ENCODE assay signal across 6 cellular contexts in genomic region chr17:8189041-8189710, GRCh38. TPM values are rescaled to one million over a fixed set of nuclear protein-coding genes. Genes with fewer than 3 reads are reported as not detected.
A peak's percentile ranks its signal among the peaks of the same experiment; 100 is the strongest.
DNase-seq lines count a peak whose midpoint lies in the region; ATAC-seq lines count a peak whose summit lies in the region.

No MANE protein-coding gene starts in this region.

- H3K27me3 Mint-ChIP-seq in activated naive CD8-positive, alpha-beta T cell treated with anti-CD3 and anti-CD28 coated beads, Interleukin-2, amount 10 ng/mL, durations not matched to agents 7 days and 5 days: no peaks in the 10 kb centered on the region

- H3K27ac Mint-ChIP-seq in activated naive CD8-positive, alpha-beta T cell treated with anti-CD3 and anti-CD28 coated beads, Interleukin-2, amount 10 ng/mL, durations not matched to agents 7 days and 5 days: peak overlapping the region; percentile 95

- H3K4me1 ChIP-seq in mononuclear cell (ENCODE audit: insufficient read depth, low read length): peaks cover 68% of the 10 kb centered on the region

- POLR2A ChIA-PET in activated naive CD8-positive, alpha-beta T cell treated with anti-CD3 and anti-CD28 coated beads, Interleukin-2, amount 10 ng/mL, durations not matched to agents 7 days and 5 days (lab: Charles Lee): interaction anchor here (0.6 to 9.0 kb wide), 13 partner anchors 10 to 69 kb away, joined by 3 to 130 read pairs (median 13); partner anchors contain the start of genes AURKB, CTC1, HES7 and PFAS

- H3K36me3 Mint-ChIP-seq in activated naive CD8-positive, alpha-beta T cell treated with anti-CD3 and anti-CD28 coated beads, Interleukin-2, amount 10 ng/mL, durations not matched to agents 7 days and 5 days: no peaks in the 10 kb centered on the region

- H3K9me3 ChIP-seq in mononuclear cell (ENCODE audit: low read depth, low read length): no peaks in the 10 kb centered on the region

- peak; percentile 0 for ATAC-seq in HG03039 (IDR thresholded peaks at IDR 0.05; ENCODE audit: unreplicated experiment)
- no peak for ATAC-seq in activated naive CD8-positive, alpha-beta T cell treated with anti-CD3 and anti-CD28 coated beads, Interleukin-2, amount 10 ng/mL, durations not matched to agents 7 days and 5 days (ENCODE audit: low read depth)
- ATAC-seq in GM21528 (IDR thresholded peaks at IDR 0.05; ENCODE audit: low FRiP score, unreplicated experiment): no peak

- H3K9me3 Mint-ChIP-seq in activated naive CD8-positive, alpha-beta T cell treated with anti-CD3 and anti-CD28 coated beads, Interleukin-2, amount 10 ng/mL, durations not matched to agents 7 days and 5 days: no peaks in the 10 kb centered on the region

- no peak overlapping the region for H3K4me3 Mint-ChIP-seq in activated naive CD8-positive, alpha-beta T cell treated with anti-CD3 and anti-CD28 coated beads, Interleukin-2, amount 10 ng/mL, durations not matched to agents 7 days and 5 days

- H3K4me1 Mint-ChIP-seq in activated naive CD8-positive, alpha-beta T cell treated with anti-CD3 and anti-CD28 coated beads, Interleukin-2, amount 10 ng/mL, durations not matched to agents 7 days and 5 days: peaks cover 10% of the 10 kb centered on the region

- H3K4me3 ChIP-seq in mononuclear cell (ENCODE audit: low read length): peak overlapping the region; percentile 73

- DNase-seq in activated naive CD8-positive, alpha-beta T cell treated with anti-CD3 and anti-CD28 coated beads, Interleukin-2, amount 10 ng/mL, durations not matched to agents 7 days and 5 days: no peak
- DNase-seq in stimulated activated CD4-positive, alpha-beta T cell treated with anti-CD3 and anti-CD28 coated beads, Interleukin-2, amount 100 ng/mL, for 48 hours: no peak
- DNase-seq in retina: no peak

- H3K27me3 ChIP-seq in mononuclear cell (ENCODE audit: insufficient read depth, low read length): no peaks in the 10 kb centered on the region

RNA-seq across cellular contexts. Expression of gene BORCS6, which starts 0.8 kb away (rescaled TPM):
- total RNA-seq in activated naive CD8-positive, alpha-beta T cell treated with anti-CD3 and anti-CD28 coated beads, Interleukin-2, amount 10 ng/mL, durations not matched to agents 7 days and 5 days: 10 to 100 TPM; 15.7 to 16.5 TPM
- total RNA-seq in mononuclear cell: 9.2 TPM

RNA-seq across cellular contexts. Expression of gene TMEM107, which starts 13.0 kb away (rescaled TPM):
- 10 to 100 TPM; 39.5 to 46.4 TPM for total RNA-seq in activated naive CD8-positive, alpha-beta T cell treated with anti-CD3 and anti-CD28 coated beads, Interleukin-2, amount 10 ng/mL, durations not matched to agents 7 days and 5 days
- total RNA-seq in mononuclear cell: 221 TPM

RNA-seq across cellular contexts. Expression of gene AURKB, which starts 21.2 kb away (rescaled TPM):
- 100 to 1,000 TPM; 128 to 152 TPM for total RNA-seq in activated naive CD8-positive, alpha-beta T cell treated with anti-CD3 and anti-CD28 coated beads, Interleukin-2, amount 10 ng/mL, durations not matched to agents 7 days and 5 days
- total RNA-seq in mononuclear cell: 1.5 TPM

RNA-seq across cellular contexts. Expression of gene VAMP2, which starts 26.4 kb away (rescaled TPM):
- 100 to 1,000 TPM; 116 to 118 TPM for total RNA-seq in activated naive CD8-positive, alpha-beta T cell treated with anti-CD3 and anti-CD28 coated beads, Interleukin-2, amount 10 ng/mL, durations not matched to agents 7 days and 5 days
- 40.3 TPM for total RNA-seq in mononuclear cell

RNA-seq across cellular contexts. Expression of gene PER1, which starts 37.0 kb away (rescaled TPM):
- total RNA-seq in activated naive CD8-positive, alpha-beta T cell treated with anti-CD3 and anti-CD28 coated beads, Interleukin-2, amount 10 ng/mL, durations not matched to agents 7 days and 5 days: 10 to 100 TPM; 52.7 to 53.6 TPM
- 250 TPM for total RNA-seq in mononuclear cell

Comparison
In these comparisons a context has a peak if more than half of its experiments do, and no peak if none do; other contexts are left out.
1. RNA of gene AURKB, which starts 21.2 kb away (total RNA-seq): 128 to 152 TPM in activated naive CD8-positive, alpha-beta T cell treated with anti-CD3 and anti-CD28 coated beads, Interleukin-2, amount 10 ng/mL, durations not matched to agents 7 days and 5 days; 1.5 TPM in mononuclear cell (single experiment); every median in the first group is over 10 times any median in the second.